In genomic region chr1:205578780-205579571, GRCh38 we compare ENCODE assay signal across 16 cellular contexts. TPM values are rescaled to one million over a fixed set of nuclear protein-coding genes. Genes with fewer than 3 reads are reported as not detected.
DNase-seq lines count a peak whose midpoint lies in the region; ATAC-seq, FAIRE-seq and TF ChIP-seq lines count a peak whose summit lies in the region.
"Had no signal": no experiment of that assay in that cellular context is flagged by ENCODE, and none has a peak within 500 bp of the region (broad histone marks: within the 10 kb centered on the region; RNA-seq: fewer than 3 reads in every experiment).

No MANE protein-coding gene starts in this region.

- H3K9me3 ChIP-seq in RWPE2 (ENCODE audit: severe bottlenecking), result no peaks in the 10 kb centered on the region
- H3K9me3 ChIP-seq in HepG2 (ENCODE audit: low read length), result no peaks in the 10 kb centered on the region
- H3K9me3 ChIP-seq: BE2C, esophagus squamous epithelium had no signal

- BruUV-seq in HepG2 (replicated peaks; lab: Mats Ljungman, UMichigan), result no TSS peak

- no peak overlapping the region for H3K9ac ChIP-seq in HepG2 (ENCODE audit: insufficient read depth, low read depth, low read length)

- no peak for TF ChIP-seq EP300 in HepG2 (IDR thresholded peaks at IDR 0.05; ENCODE audit: low read depth in 2 of 2, low read length in 2 of 2)
- no peak for TF ChIP-seq EP300 in HepG2 (CRISPR knock-in tag; IDR thresholded peaks at IDR 0.05; ENCODE audit: borderline replicate concordance)

- peak; percentile 20 for DNase-seq in DMS153 treated with DMSO at 0.1 percent for 48 hours (lab: John Stamatoyannopoulos, UW; ENCODE audit: unreplicated experiment)
- peak; percentile 79 for DNase-seq in HT-29 (ENCODE audit: low spot score)
- no peak for DNase-seq in RWPE2 (ENCODE audit: low spot score)
- peak; percentile 74 for DNase-seq in mesenteric fat pad (ENCODE audit: low spot score)
- no peak for DNase-seq in GM19240 (ENCODE audit: insufficient read length, low spot score)
- no peak for DNase-seq in OCI-M2 (lab: John Stamatoyannopoulos, UW; ENCODE audit: unreplicated experiment)
- no peak for DNase-seq in HepG2 (ENCODE audit: low spot score)
- no peak for DNase-seq in NCI-H226
- DNase-seq: activated CD4-positive, alpha-beta T cell treated with anti-CD3 and anti-CD28 coated beads, Interleukin-2, amount 50 U/mL, for 48 hours; BE2C; brain microvascular endothelial cell; DMS 273 treated with DMSO at 0.1 percent for 48 hours; esophagus squamous epithelium; naive B cell; NCI-H1105 treated with DMSO at 0.1 percent for 48 hours; RPMI8226 had no signal

- intact Hi-C loops in HepG2 (cut with micrococcal nuclease; ENCODE audit: unreplicated experiment), result no loop called here

- no peak overlapping the region for H3K27ac ChIP-seq in RWPE2 (ENCODE audit: poor library complexity, severe bottlenecking)
- H3K27ac ChIP-seq in HepG2 (ENCODE audit: extremely low read length, insufficient read depth, low read length), result no peak overlapping the region
- H3K27ac ChIP-seq: brain microvascular endothelial cell had no signal

- H3K36me3 ChIP-seq in RWPE2 (ENCODE audit: low read depth) (no peaks in the 10 kb centered on the region), HepG2 (replicated peaks in 1 of 2; ENCODE audit: control insufficient read depth in 1 of 2, insufficient read depth in 2 of 2, low read length in 2 of 2) (no peaks in the 10 kb centered on the region)
- H3K36me3 ChIP-seq: BE2C, brain microvascular endothelial cell, esophagus squamous epithelium had no signal

- WGBS in HepG2 (ENCODE audit: low lambda C conversion rate), result 0% methylated on average over 5 of the region's 9 CpGs

- no peaks in the 10 kb centered on the region for H4K20me1 ChIP-seq in HepG2 (ENCODE audit: insufficient read depth, low read length)

- TF ChIP-seq CTCF in RWPE2 (IDR thresholded peaks at IDR 0.05; ENCODE audit: poor library complexity, severe bottlenecking), result no peak
- no peak for TF ChIP-seq CTCF in HepG2 (CRISPR knock-in tag; IDR thresholded peaks at IDR 0.05)

- no peak for TF ChIP-seq RAD21 in HepG2 (CRISPR knock-in tag; IDR thresholded peaks at IDR 0.05)

- H3K27me3 ChIP-seq in RWPE2 (ENCODE audit: insufficient read depth, poor library complexity, severe bottlenecking), result no peaks in the 10 kb centered on the region
- peaks cover 16 to 73% of the 10 kb centered on the region in 2 experiments for H3K27me3 ChIP-seq in HepG2 (ENCODE audit: control insufficient read depth in 1 of 2, insufficient read depth in 2 of 2, low read length in 2 of 2)
- H3K27me3 ChIP-seq: BE2C had no signal

- in situ Hi-C loops in HepG2 (cut with HindIII; ENCODE audit: extremely low pct_ligation_motif_present, low pct_unique_long_range_greater_than_20kb), result no loop called here

- ATAC-seq in RWPE2 (ENCODE audit: low read depth), result peak; percentile 59; the same call in 2 of the 3 replicates
- no peak for ATAC-seq in HepG2

- TF ChIP-seq POLR2A in HepG2 (IDR thresholded peaks at IDR 0.05; ENCODE audit: insufficient read depth in 1 of 2, low read depth in 2 of 2, low read length in 2 of 2), result no peak

- H3K4me1 ChIP-seq in RWPE2 (ENCODE audit: insufficient read depth, poor library complexity, severe bottlenecking) (no peaks in the 10 kb centered on the region), HepG2 (ENCODE audit: insufficient read depth, low read length) (peaks cover 29% of the 10 kb centered on the region)
- H3K4me1 ChIP-seq: BE2C had no signal

- H3K4me3 ChIP-seq in RWPE2 (ENCODE audit: severe bottlenecking) (no peak overlapping the region), HepG2 (replicated peaks in 1 of 3; ENCODE audit: insufficient read depth in 1 of 3, low read depth in 2 of 3, low read length in 3 of 3) (no peak overlapping the region)
- H3K4me3 ChIP-seq: esophagus squamous epithelium had no signal

- no peak overlapping the region for H3K4me2 ChIP-seq in HepG2 (ENCODE audit: low read depth, low read length)

- no peak overlapping the region for H2AFZ ChIP-seq in HepG2 (ENCODE audit: low read length)

- FAIRE-seq in HepG2 (lab: Jason Lieb, UNC), result no peak

- POLR2A ChIA-PET in HepG2 (lab: Yijun Ruan, JAX), result no interaction called here

- H3K79me2 ChIP-seq in HepG2 (ENCODE audit: insufficient read depth, low read length), result no peaks in the 10 kb centered on the region

- CTCF ChIA-PET in HepG2 (lab: Yijun Ruan, JAX; ENCODE audit: low intra/inter-chr PET ratio, low total read pairs), result no interaction called here

TF ChIP-seq in HepG2, 621 proteins besides CTCF, POLR2A, EP300 and RAD21 (continues in another document):
- TF ChIP-seq AHR (CRISPR knock-in tag; IDR thresholded peaks at IDR 0.05), result no peak
- TF ChIP-seq ZBTB33 (CRISPR knock-in tag; IDR thresholded peaks at IDR 0.05), result no peak
- TF ChIP-seq KMT2B (CRISPR knock-in tag; IDR thresholded peaks at IDR 0.05), result no peak
- no peak for TF ChIP-seq ZNF773 (CRISPR knock-in tag; IDR thresholded peaks at IDR 0.05; ENCODE audit: borderline replicate concordance)
- no peak for TF ChIP-seq PLSCR1 (CRISPR knock-in tag; IDR thresholded peaks at IDR 0.05; ENCODE audit: borderline replicate concordance)
- TF ChIP-seq ATF2 (CRISPR knock-in tag; IDR thresholded peaks at IDR 0.05), result no peak
- no peak for TF ChIP-seq ZNF660 (CRISPR knock-in tag; IDR thresholded peaks at IDR 0.05; ENCODE audit: borderline replicate concordance, low read depth)

RNA-seq across cellular contexts. Expression of gene ELK4, which starts 52.8 kb away (rescaled TPM):
- total RNA-seq in HT-29 (2014; rRNA removed; shearing (Covaris generic)), result 6.5 and 7.6 TPM in 2 replicates
- 70.2 TPM for total RNA-seq in mesenteric fat pad
- 13.1 and 15.0 TPM in 2 replicates for total RNA-seq in HepG2 (2016; rRNA removed; fragmentation: Illumina TruSeq; extraction: Trizol)
- total RNA-seq in HepG2 (2016; cell fraction: cytosol; rRNA removed; fragmentation: Illumina TruSeq; extraction: Trizol; ENCODE audit: low read depth), result 17.4 and 18.2 TPM in 2 replicates
- total RNA-seq in HepG2 (2016; cell fraction: insoluble cytoplasmic fraction; rRNA removed; fragmentation: Illumina TruSeq; extraction: Trizol), result 12.5 and 14.4 TPM in 2 replicates
- 27.6 and 35.3 TPM in 2 replicates for total RNA-seq in HepG2 (2016; cell fraction: membrane; rRNA removed; fragmentation: Illumina TruSeq; extraction: Trizol)
- 14.7 and 15.8 TPM in 2 replicates for total RNA-seq in HepG2 (2016; cell fraction: nucleus; rRNA removed; fragmentation: Illumina TruSeq; extraction: Trizol)
- polyA plus RNA-seq in HepG2 (2011; rRNA removed), result 6.8 and 8.3 TPM in 2 replicates
- polyA plus RNA-seq in HepG2 (2011; cell fraction: cytosol; rRNA removed), result 2.3 and 3.5 TPM in 2 replicates
- polyA plus RNA-seq in HepG2 (2011; cell fraction: nucleus; rRNA removed), result 11.0 and 12.1 TPM in 2 replicates
- polyA plus RNA-seq in HepG2 (2012), result 9.9 and 11.2 TPM in 2 replicates
- 9.0 and 9.8 TPM in 2 replicates for polyA plus RNA-seq in HepG2 (2016; cell fraction: cytosol; fragmentation: Illumina TruSeq; extraction: Trizol; ENCODE audit: low read depth)
- 12.2 TPM in 2 replicates for polyA plus RNA-seq in HepG2 (2016; cell fraction: insoluble cytoplasmic fraction; fragmentation: Illumina TruSeq; extraction: Trizol; ENCODE audit: low read depth)
- 15.0 TPM in 2 replicates for polyA plus RNA-seq in HepG2 (2016; cell fraction: membrane; fragmentation: Illumina TruSeq; extraction: Trizol; ENCODE audit: low read depth)
- polyA plus RNA-seq in HepG2 (2016; cell fraction: nucleus; fragmentation: Illumina TruSeq; extraction: Trizol; ENCODE audit: insufficient read depth, low read depth), result 20.1 and 20.3 TPM in 2 replicates
- 12.0 and 30.8 TPM in 2 replicates for polyA minus RNA-seq in HepG2 (2011; rRNA and poly(A)+ RNA removed; ENCODE audit: low replicate concordance)
- polyA minus RNA-seq in HepG2 (2011; cell fraction: cytosol; rRNA and poly(A)+ RNA removed), result 11.9 and 12.8 TPM in 2 replicates
- polyA minus RNA-seq in HepG2 (2011; cell fraction: nucleus; rRNA and poly(A)+ RNA removed), result 21.0 and 22.3 TPM in 2 replicates

Comparison
In these comparisons a context has a peak if more than half of its experiments do, and no peak if none do; other contexts are left out.
1. DNase-seq: peak in DMS153 treated with DMSO at 0.1 percent for 48 hours (single experiment), HT-29 (single experiment) and mesenteric fat pad (single experiment); none in RWPE2 (single experiment), GM19240 (single experiment), OCI-M2 (single experiment), HepG2 (single experiment) and NCI-H226 (single experiment).